9 cellular contexts compared by ENCODE assay signal in genomic region chr17:4786111-4786491, GRCh38. TPM values are rescaled to one million over a fixed set of nuclear protein-coding genes. Genes with fewer than 3 reads are reported as not detected.
A peak's percentile ranks its signal among the peaks of the same experiment; 100 is the strongest.
DNase-seq lines count a peak whose midpoint lies in the region; ATAC-seq and TF ChIP-seq lines count a peak whose summit lies in the region.
"Had no signal": no experiment of that assay in that cellular context is flagged by ENCODE, and none has a peak within 500 bp of the region (broad histone marks: within the 10 kb centered on the region; RNA-seq: fewer than 3 reads in every experiment).

Gene VMO1 (minus strand): TSS chr17:4786364. CDS start chr17:4786352, 12 bp downstream.

- peaks cover 31% of the 10 kb centered on the region for H3K4me1 Mint-ChIP-seq in activated naive CD4-positive, alpha-beta T cell treated with anti-CD3 and anti-CD28 coated beads for 36 hours (ENCODE audit: low read depth)
- peaks cover 25% of the 10 kb centered on the region for H3K4me1 Mint-ChIP-seq in activated naive CD8-positive, alpha-beta T cell treated with anti-CD3 and anti-CD28 coated beads, Interleukin-2, amount 50 U/mL, for 24 hours

- no peak within 1 kb of the TSS for H3K27ac Mint-ChIP-seq in activated naive CD4-positive, alpha-beta T cell treated with anti-CD3 and anti-CD28 coated beads for 36 hours
- no peak within 1 kb of the TSS for H3K27ac Mint-ChIP-seq in activated naive CD8-positive, alpha-beta T cell treated with anti-CD3 and anti-CD28 coated beads, Interleukin-2, amount 50 U/mL, for 24 hours
- H3K27ac Mint-ChIP-seq: activated CD8-positive, alpha-beta memory T cell treated with anti-CD3 and anti-CD28 coated beads, Interleukin-2, amount 10 ng/mL, durations not matched to agents 7 days and 5 days had no signal

- H3K36me3 Mint-ChIP-seq in activated naive CD4-positive, alpha-beta T cell treated with anti-CD3 and anti-CD28 coated beads for 36 hours (ENCODE audit: low read depth) = peaks cover 2% of the 10 kb centered on the region
- peaks cover 2% of the 10 kb centered on the region for H3K36me3 Mint-ChIP-seq in activated naive CD8-positive, alpha-beta T cell treated with anti-CD3 and anti-CD28 coated beads, Interleukin-2, amount 50 U/mL, for 24 hours (ENCODE audit: low read depth)

- in situ Hi-C loops in HAP-1 (cut with MboI; ENCODE audit: low sequenced_read_pairs) = no loop called here

- peaks cover 66% of the 10 kb centered on the region for H3K27me3 Mint-ChIP-seq in activated naive CD4-positive, alpha-beta T cell treated with anti-CD3 and anti-CD28 coated beads for 36 hours (ENCODE audit: low read depth)
- peaks cover 63% of the 10 kb centered on the region for H3K27me3 Mint-ChIP-seq in activated naive CD8-positive, alpha-beta T cell treated with anti-CD3 and anti-CD28 coated beads, Interleukin-2, amount 50 U/mL, for 24 hours

- no peak for ATAC-seq in activated naive CD8-positive, alpha-beta T cell treated with anti-CD3 and anti-CD28 coated beads, Interleukin-2, amount 50 U/mL, for 24 hours
- ATAC-seq in lower lobe of right lung (no peak), HG02938 (IDR thresholded peaks at IDR 0.05; ENCODE audit: unreplicated experiment) (no peak), HG02763 (IDR thresholded peaks at IDR 0.05; ENCODE audit: unreplicated experiment) (no peak)
- ATAC-seq: activated CD8-positive, alpha-beta memory T cell treated with anti-CD3 and anti-CD28 coated beads, Interleukin-2, amount 10 ng/mL, durations not matched to agents 7 days and 5 days had no signal

- peaks cover 33% of the 10 kb centered on the region for H3K4me1 ChIP-seq in lower lobe of right lung
- H3K4me1 ChIP-seq in thymus (ENCODE audit: control insufficient read depth, insufficient read depth, low read length) = peaks cover 9% of the 10 kb centered on the region
- H3K4me1 ChIP-seq in HAP-1 = peaks cover 15% of the 10 kb centered on the region

- peak; percentile 26 for DNase-seq in activated naive CD4-positive, alpha-beta T cell treated with anti-CD3 and anti-CD28 coated beads for 36 hours
- no peak for DNase-seq in activated naive CD4-positive, alpha-beta T cell (lab: John Stamatoyannopoulos, UW)
- no peak for DNase-seq in activated naive CD8-positive, alpha-beta T cell treated with anti-CD3 and anti-CD28 coated beads, Interleukin-2, amount 50 U/mL, for 24 hours
- DNase-seq in lower lobe of right lung (no peak), HAP-1 (ENCODE audit: low spot score in 2 of 2) (no peak)
- DNase-seq: activated CD8-positive, alpha-beta memory T cell treated with anti-CD3 and anti-CD28 coated beads, Interleukin-2, amount 10 ng/mL, durations not matched to agents 7 days and 5 days had no signal

- H3K27ac ChIP-seq in lower lobe of right lung = no peak within 1 kb of the TSS
- H3K27ac ChIP-seq in thymus (ENCODE audit: low read depth) = peak within 1 kb of the TSS; percentile 42

- no peak for TF ChIP-seq CTCF in lower lobe of right lung (IDR thresholded peaks at IDR 0.05)

- H3K36me3 ChIP-seq in lower lobe of right lung (no peaks in the 10 kb centered on the region), thymus (ENCODE audit: control insufficient read depth, insufficient read depth) (no peaks in the 10 kb centered on the region), HAP-1 (replicated peaks) (no peaks in the 10 kb centered on the region)

- H3K4me3 ChIP-seq in lower lobe of right lung = peak within 1 kb of the TSS; percentile 34
- no peak within 1 kb of the TSS for H3K4me3 ChIP-seq in thymus (ENCODE audit: low read length)
- no peak within 1 kb of the TSS for H3K4me3 ChIP-seq in HAP-1

- intact Hi-C loops in activated naive CD4-positive, alpha-beta T cell treated with anti-CD3 and anti-CD28 coated beads for 36 hours (cut with micrococcal nuclease) = loop anchor here (10.0 kb wide), 1 partner anchor 221 kb away; the partner anchor contains the start of gene GGT6
- intact Hi-C loops in lower lobe of right lung (cut with DNase I) = loop anchor here (10.0 kb wide), 1 partner anchor 51 kb away; the partner anchor contains the start of genes CXCL16, MED11 and ZMYND15

- CTCF ChIA-PET in activated naive CD4-positive, alpha-beta T cell treated with anti-CD3 and anti-CD28 coated beads for 36 hours (lab: Charles Lee) = interaction anchor here (0.7 to 1.2 kb wide), 3 partner anchors 11 to 99 kb away, joined by 3 to 4 read pairs (median 4); no protein-coding TSS in a partner anchor

- H3K27me3 ChIP-seq in lower lobe of right lung (ENCODE audit: low read depth) (peaks cover 44% of the 10 kb centered on the region), thymus (ENCODE audit: control insufficient read depth, insufficient read depth) (peaks cover 81% of the 10 kb centered on the region), HAP-1 (ENCODE audit: low read depth) (0 out of 2 replicates have a peak, but pooled peaks cover 2% of the 10 kb centered on the region)

- H3K9me3 Mint-ChIP-seq in activated naive CD4-positive, alpha-beta T cell treated with anti-CD3 and anti-CD28 coated beads for 36 hours = no peaks in the 10 kb centered on the region
- H3K9me3 Mint-ChIP-seq in activated naive CD8-positive, alpha-beta T cell treated with anti-CD3 and anti-CD28 coated beads, Interleukin-2, amount 50 U/mL, for 24 hours = no peaks in the 10 kb centered on the region

- H3K9me3 ChIP-seq in lower lobe of right lung (no peaks in the 10 kb centered on the region), thymus (ENCODE audit: control insufficient read depth) (no peaks in the 10 kb centered on the region), HAP-1 (peaks cover 3% of the 10 kb centered on the region; the same call in 1 of the 2 replicates)

- WGBS in thymus = 6% methylated on average over 23 of the region's 23 CpGs

- peak within 1 kb of the TSS; percentile 36 for H3K4me3 Mint-ChIP-seq in activated naive CD4-positive, alpha-beta T cell treated with anti-CD3 and anti-CD28 coated beads for 36 hours
- H3K4me3 Mint-ChIP-seq in activated naive CD8-positive, alpha-beta T cell treated with anti-CD3 and anti-CD28 coated beads, Interleukin-2, amount 50 U/mL, for 24 hours = peak within 1 kb of the TSS; percentile 45
- H3K4me3 Mint-ChIP-seq: activated CD8-positive, alpha-beta memory T cell treated with anti-CD3 and anti-CD28 coated beads, Interleukin-2, amount 10 ng/mL, durations not matched to agents 7 days and 5 days had no signal

RNA-seq across cellular contexts. Expression of gene VMO1, which starts in this region (rescaled TPM):
- total RNA-seq in activated naive CD4-positive, alpha-beta T cell treated with anti-CD3 and anti-CD28 coated beads for 36 hours = under 1 TPM in 1 of 2 experiments, not detected in 1; 0.60 TPM
- 9.9 TPM for total RNA-seq in lower lobe of right lung
- polyA plus RNA-seq in thymus = 30.6 TPM

Comparison
In these comparisons a context has a peak if more than half of its experiments do, and no peak if none do; other contexts are left out.
1. Peak in DNase-seq in activated naive CD4-positive, alpha-beta T cell treated with anti-CD3 and anti-CD28 coated beads for 36 hours; RNA of the gene not detected or under 1 TPM.